Comparison of ENCODE assay signal across 19 cellular contexts in the genomic region with DNA sequence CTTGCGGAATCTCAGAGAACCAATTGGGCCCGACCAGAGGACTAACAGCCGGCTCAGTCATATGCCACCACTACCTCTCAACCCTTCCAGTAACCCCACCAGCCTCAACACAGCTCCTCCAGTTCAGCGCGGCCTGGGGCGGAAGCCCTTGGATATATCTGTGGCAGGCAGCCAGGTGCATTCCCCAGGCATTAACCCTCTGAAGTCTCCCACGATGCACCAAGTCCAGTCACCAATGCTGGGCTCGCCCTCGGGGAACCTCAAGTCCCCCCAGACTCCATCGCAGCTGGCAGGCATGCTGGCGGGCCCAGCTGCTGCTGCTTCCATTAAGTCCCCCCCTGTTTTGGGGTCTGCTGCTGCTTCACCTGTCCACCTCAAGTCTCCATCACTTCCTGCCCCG.
"Had no signal": no experiment of that assay in that cellular context is flagged by ENCODE, and none has a peak within 500 bp of the region (broad histone marks: within the 10 kb centered on the region; RNA-seq: fewer than 3 reads in every experiment).

No MANE protein-coding gene starts in this region.

- H3K4me3 Mint-ChIP-seq: activated B cell treated with CpG ODN at 0.5 μM for 24 hours; activated CD4-positive, alpha-beta T cell treated with anti-CD3 and anti-CD28 coated beads for 36 hours; activated naive CD8-positive, alpha-beta T cell; activated T-cell treated with anti-CD3 and anti-CD28 coated beads, Interleukin-2, amount 50 U/mL, for 72 hours; natural killer cell; stimulated activated memory B cell treated with anti-CD40 and anti-IgM and Interleukin-4, amounts not matched to agents 10 μg/mL and 1 μg/mL and 100 μg/mL, for 72 hours had no signal

- H3K4me1 ChIP-seq: adrenal gland had no signal

- H3K27ac ChIP-seq: adrenal gland, neutrophil, ovary, transverse colon, vagina had no signal

- H3K27ac Mint-ChIP-seq: activated B cell treated with CpG ODN at 0.5 μM for 24 hours; activated CD4-positive, alpha-beta T cell treated with anti-CD3 and anti-CD28 coated beads for 36 hours; activated naive CD8-positive, alpha-beta T cell; activated T-cell treated with anti-CD3 and anti-CD28 coated beads, Interleukin-2, amount 50 U/mL, for 72 hours; natural killer cell; stimulated activated memory B cell treated with anti-CD40 and anti-IgM and Interleukin-4, amounts not matched to agents 10 μg/mL and 1 μg/mL and 100 μg/mL, for 72 hours had no signal

- H3K27me3 ChIP-seq: adrenal gland, neutrophil, ovary, transverse colon, vagina had no signal

- DNase-seq: activated B cell treated with CpG ODN at 0.5 μM for 24 hours; activated CD4-positive, alpha-beta T cell treated with anti-CD3 and anti-CD28 coated beads for 36 hours; activated CD4-positive, alpha-beta T cell treated with anti-CD3 and anti-CD28 coated beads, Interleukin-2, amount 50 U/mL, for 4 hours; activated CD8-positive, alpha-beta memory T cell treated with anti-CD3 and anti-CD28 coated beads, Interleukin-2, amount 50 U/mL, for 48 hours; activated effector memory CD4-positive, alpha-beta T cell treated with anti-CD3 and anti-CD28 coated beads, Interleukin-2, amount 50 U/mL, for 16 hours; activated T-cell treated with anti-CD3 and anti-CD28 coated beads, Interleukin-2, amount 50 U/mL, for 72 hours; adrenal gland; foreskin melanocyte; midbrain; natural killer cell; ovary; stimulated activated CD4-positive, alpha-beta T cell treated with anti-CD3 and anti-CD28 coated beads, Interleukin-1b, Interleukin-23, amount 100 ng/mL, for 48 hours; T1000; transverse colon had no signal

- H3K9me3 ChIP-seq: adrenal gland, neutrophil, ovary, transverse colon, vagina had no signal

- H3K36me3 ChIP-seq: ovary had no signal

- H3K9me3 Mint-ChIP-seq: activated B cell treated with CpG ODN at 0.5 μM for 24 hours; activated T-cell treated with anti-CD3 and anti-CD28 coated beads, Interleukin-2, amount 50 U/mL, for 72 hours; natural killer cell; stimulated activated memory B cell treated with anti-CD40 and anti-IgM and Interleukin-4, amounts not matched to agents 10 μg/mL and 1 μg/mL and 100 μg/mL, for 72 hours had no signal

- H3K27me3 Mint-ChIP-seq: activated B cell treated with CpG ODN at 0.5 μM for 24 hours; activated CD4-positive, alpha-beta T cell treated with anti-CD3 and anti-CD28 coated beads for 36 hours; activated naive CD8-positive, alpha-beta T cell; stimulated activated memory B cell treated with anti-CD40 and anti-IgM and Interleukin-4, amounts not matched to agents 10 μg/mL and 1 μg/mL and 100 μg/mL, for 72 hours had no signal

- ATAC-seq: activated CD4-positive, alpha-beta T cell treated with anti-CD3 and anti-CD28 coated beads for 36 hours; activated T-cell treated with anti-CD3 and anti-CD28 coated beads, Interleukin-2, amount 50 U/mL, for 72 hours; natural killer cell; right cardiac atrium; stimulated activated memory B cell treated with anti-CD40 and anti-IgM and Interleukin-4, amounts not matched to agents 10 μg/mL and 1 μg/mL and 100 μg/mL, for 72 hours had no signal

- H3K4me3 ChIP-seq: adrenal gland, ovary, transverse colon, vagina had no signal
